In the genomic region with DNA sequence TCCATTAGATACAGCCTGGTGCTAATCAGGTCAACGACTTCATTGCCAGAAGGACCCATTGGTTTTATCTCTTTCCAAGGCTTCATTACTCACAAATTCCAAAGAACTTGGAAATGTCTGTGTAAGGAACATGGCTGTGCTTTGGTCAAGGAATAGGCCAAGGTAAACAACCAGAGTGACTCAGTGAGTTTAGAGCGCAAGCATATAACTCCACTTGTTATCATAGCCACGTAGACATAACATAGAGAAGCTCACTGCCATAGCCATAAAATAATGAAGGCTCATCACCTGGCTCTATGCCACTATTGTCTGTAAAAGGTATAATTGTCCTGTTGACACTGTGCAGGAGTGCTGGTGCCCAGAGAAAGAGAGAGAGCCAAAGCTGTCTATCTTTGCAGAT, we compare ENCODE assay signal across 3 cellular contexts.
TF ChIP-seq lines count a peak whose summit lies in the region.

No MANE protein-coding gene starts in this region.

TF ChIP-seq in SK-N-SH treated with all-trans-retinoic acid at 6 μM for 48 hours, 23 proteins besides CTCF, POLR2A, EP300 and RAD21:
- TF ChIP-seq, protein P1, sequence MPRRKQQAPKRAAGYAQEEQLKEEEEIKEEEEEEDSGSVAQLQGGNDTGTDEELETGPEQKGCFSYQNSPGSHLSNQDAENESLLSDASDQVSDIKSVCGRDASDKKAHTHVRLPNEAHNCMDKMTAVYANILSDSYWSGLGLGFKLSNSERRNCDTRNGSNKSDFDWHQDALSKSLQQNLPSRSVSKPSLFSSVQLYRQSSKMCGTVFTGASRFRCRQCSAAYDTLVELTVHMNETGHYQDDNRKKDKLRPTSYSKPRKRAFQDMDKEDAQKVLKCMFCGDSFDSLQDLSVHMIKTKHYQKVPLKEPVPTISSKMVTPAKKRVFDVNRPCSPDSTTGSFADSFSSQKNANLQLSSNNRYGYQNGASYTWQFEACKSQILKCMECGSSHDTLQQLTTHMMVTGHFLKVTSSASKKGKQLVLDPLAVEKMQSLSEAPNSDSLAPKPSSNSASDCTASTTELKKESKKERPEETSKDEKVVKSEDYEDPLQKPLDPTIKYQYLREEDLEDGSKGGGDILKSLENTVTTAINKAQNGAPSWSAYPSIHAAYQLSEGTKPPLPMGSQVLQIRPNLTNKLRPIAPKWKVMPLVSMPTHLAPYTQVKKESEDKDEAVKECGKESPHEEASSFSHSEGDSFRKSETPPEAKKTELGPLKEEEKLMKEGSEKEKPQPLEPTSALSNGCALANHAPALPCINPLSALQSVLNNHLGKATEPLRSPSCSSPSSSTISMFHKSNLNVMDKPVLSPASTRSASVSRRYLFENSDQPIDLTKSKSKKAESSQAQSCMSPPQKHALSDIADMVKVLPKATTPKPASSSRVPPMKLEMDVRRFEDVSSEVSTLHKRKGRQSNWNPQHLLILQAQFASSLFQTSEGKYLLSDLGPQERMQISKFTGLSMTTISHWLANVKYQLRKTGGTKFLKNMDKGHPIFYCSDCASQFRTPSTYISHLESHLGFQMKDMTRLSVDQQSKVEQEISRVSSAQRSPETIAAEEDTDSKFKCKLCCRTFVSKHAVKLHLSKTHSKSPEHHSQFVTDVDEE (CRISPR knock-in tag; IDR thresholded peaks at IDR 0.05): 0 out of 2 replicates have a peak, but pooled peaks have one; percentile 38
- no peak for TF ChIP-seq ZFP30 (CRISPR knock-in tag; IDR thresholded peaks at IDR 0.05)
- TF ChIP-seq TCF4 (CRISPR knock-in tag; IDR thresholded peaks at IDR 0.05; ENCODE audit: borderline replicate concordance): no peak
- TF ChIP-seq OSR1 (CRISPR knock-in tag; IDR thresholded peaks at IDR 0.05): no peak
- TF ChIP-seq SNAI2 (CRISPR knock-in tag; IDR thresholded peaks at IDR 0.05): no peak
- TF ChIP-seq ZFP3 (CRISPR knock-in tag; IDR thresholded peaks at IDR 0.05): 0 out of 2 replicates have a peak, but pooled peaks have one; percentile 25
- TF ChIP-seq PPARA (CRISPR knock-in tag; IDR thresholded peaks at IDR 0.05; ENCODE audit: borderline replicate concordance): 0 out of 2 replicates have a peak, but pooled peaks have one; percentile 57
- no peak for TF ChIP-seq ESRRG (CRISPR knock-in tag; IDR thresholded peaks at IDR 0.05)
- TF ChIP-seq TOX (CRISPR knock-in tag; IDR thresholded peaks at IDR 0.05; ENCODE audit: borderline replicate concordance): no peak
- TF ChIP-seq ISL1 (CRISPR knock-in tag; IDR thresholded peaks at IDR 0.05): peak; percentile 56
- no peak for TF ChIP-seq GLIS3 (CRISPR knock-in tag; IDR thresholded peaks at IDR 0.05)
TF ChIP-seq in SK-N-SH treated with all-trans-retinoic acid at 6 μM for 48 hours: peak in this region for 4.

TF ChIP-seq in SK-N-SH, 30 proteins besides CTCF, POLR2A, EP300 and RAD21 (continued from another document):
- TF ChIP-seq, protein P2, sequence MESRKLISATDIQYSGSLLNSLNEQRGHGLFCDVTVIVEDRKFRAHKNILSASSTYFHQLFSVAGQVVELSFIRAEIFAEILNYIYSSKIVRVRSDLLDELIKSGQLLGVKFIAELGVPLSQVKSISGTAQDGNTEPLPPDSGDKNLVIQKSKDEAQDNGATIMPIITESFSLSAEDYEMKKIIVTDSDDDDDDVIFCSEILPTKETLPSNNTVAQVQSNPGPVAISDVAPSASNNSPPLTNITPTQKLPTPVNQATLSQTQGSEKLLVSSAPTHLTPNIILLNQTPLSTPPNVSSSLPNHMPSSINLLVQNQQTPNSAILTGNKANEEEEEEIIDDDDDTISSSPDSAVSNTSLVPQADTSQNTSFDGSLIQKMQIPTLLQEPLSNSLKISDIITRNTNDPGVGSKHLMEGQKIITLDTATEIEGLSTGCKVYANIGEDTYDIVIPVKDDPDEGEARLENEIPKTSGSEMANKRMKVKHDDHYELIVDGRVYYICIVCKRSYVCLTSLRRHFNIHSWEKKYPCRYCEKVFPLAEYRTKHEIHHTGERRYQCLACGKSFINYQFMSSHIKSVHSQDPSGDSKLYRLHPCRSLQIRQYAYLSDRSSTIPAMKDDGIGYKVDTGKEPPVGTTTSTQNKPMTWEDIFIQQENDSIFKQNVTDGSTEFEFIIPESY (IDR thresholded peaks at IDR 0.05; ENCODE audit: borderline replicate concordance, low read depth): no peak
- TF ChIP-seq POLR2AphosphoS5 (IDR thresholded peaks at IDR 0.05; ENCODE audit: low read depth, low read length) (no peak), MXI1 (IDR thresholded peaks at IDR 0.05; ENCODE audit: low read depth, low read length) (no peak), TCF12 (IDR thresholded peaks at IDR 0.05) (no peak), RFX5 (IDR thresholded peaks at IDR 0.05; ENCODE audit: low read length) (no peak), YY1 (IDR thresholded peaks at IDR 0.05; ENCODE audit: low read depth) (no peak)
- TF ChIP-seq, protein P3, sequence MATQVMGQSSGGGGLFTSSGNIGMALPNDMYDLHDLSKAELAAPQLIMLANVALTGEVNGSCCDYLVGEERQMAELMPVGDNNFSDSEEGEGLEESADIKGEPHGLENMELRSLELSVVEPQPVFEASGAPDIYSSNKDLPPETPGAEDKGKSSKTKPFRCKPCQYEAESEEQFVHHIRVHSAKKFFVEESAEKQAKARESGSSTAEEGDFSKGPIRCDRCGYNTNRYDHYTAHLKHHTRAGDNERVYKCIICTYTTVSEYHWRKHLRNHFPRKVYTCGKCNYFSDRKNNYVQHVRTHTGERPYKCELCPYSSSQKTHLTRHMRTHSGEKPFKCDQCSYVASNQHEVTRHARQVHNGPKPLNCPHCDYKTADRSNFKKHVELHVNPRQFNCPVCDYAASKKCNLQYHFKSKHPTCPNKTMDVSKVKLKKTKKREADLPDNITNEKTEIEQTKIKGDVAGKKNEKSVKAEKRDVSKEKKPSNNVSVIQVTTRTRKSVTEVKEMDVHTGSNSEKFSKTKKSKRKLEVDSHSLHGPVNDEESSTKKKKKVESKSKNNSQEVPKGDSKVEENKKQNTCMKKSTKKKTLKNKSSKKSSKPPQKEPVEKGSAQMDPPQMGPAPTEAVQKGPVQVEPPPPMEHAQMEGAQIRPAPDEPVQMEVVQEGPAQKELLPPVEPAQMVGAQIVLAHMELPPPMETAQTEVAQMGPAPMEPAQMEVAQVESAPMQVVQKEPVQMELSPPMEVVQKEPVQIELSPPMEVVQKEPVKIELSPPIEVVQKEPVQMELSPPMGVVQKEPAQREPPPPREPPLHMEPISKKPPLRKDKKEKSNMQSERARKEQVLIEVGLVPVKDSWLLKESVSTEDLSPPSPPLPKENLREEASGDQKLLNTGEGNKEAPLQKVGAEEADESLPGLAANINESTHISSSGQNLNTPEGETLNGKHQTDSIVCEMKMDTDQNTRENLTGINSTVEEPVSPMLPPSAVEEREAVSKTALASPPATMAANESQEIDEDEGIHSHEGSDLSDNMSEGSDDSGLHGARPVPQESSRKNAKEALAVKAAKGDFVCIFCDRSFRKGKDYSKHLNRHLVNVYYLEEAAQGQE (IDR thresholded peaks at IDR 0.05; ENCODE audit: low read depth, low read length): no peak

TF ChIP-seq in HepG2, 621 proteins besides CTCF, POLR2A, EP300 and RAD21 (continued from another document):
- TF ChIP-seq, protein P4, sequence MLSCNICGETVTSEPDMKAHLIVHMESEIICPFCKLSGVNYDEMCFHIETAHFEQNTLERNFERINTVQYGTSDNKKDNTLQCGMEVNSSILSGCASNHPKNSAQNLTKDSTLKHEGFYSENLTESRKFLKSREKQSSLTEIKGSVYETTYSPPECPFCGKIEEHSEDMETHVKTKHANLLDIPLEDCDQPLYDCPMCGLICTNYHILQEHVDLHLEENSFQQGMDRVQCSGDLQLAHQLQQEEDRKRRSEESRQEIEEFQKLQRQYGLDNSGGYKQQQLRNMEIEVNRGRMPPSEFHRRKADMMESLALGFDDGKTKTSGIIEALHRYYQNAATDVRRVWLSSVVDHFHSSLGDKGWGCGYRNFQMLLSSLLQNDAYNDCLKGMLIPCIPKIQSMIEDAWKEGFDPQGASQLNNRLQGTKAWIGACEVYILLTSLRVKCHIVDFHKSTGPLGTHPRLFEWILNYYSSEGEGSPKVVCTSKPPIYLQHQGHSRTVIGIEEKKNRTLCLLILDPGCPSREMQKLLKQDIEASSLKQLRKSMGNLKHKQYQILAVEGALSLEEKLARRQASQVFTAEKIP (CRISPR knock-in tag; IDR thresholded peaks at IDR 0.05; ENCODE audit: borderline replicate concordance): no peak
- no peak for TF ChIP-seq SNAPC2 (CRISPR knock-in tag; IDR thresholded peaks at IDR 0.05)
- TF ChIP-seq, protein P5, sequence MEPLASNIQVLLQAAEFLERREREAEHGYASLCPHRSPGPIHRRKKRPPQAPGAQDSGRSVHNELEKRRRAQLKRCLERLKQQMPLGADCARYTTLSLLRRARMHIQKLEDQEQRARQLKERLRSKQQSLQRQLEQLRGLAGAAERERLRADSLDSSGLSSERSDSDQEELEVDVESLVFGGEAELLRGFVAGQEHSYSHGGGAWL (CRISPR knock-in tag; IDR thresholded peaks at IDR 0.05): no peak
- no peak for TF ChIP-seq ZNF577 (CRISPR knock-in tag; IDR thresholded peaks at IDR 0.05; ENCODE audit: borderline replicate concordance, low read depth)
- TF ChIP-seq SALL2 (CRISPR knock-in tag; IDR thresholded peaks at IDR 0.05): no peak
- no peak for TF ChIP-seq ZNF605 (CRISPR knock-in tag; IDR thresholded peaks at IDR 0.05)
